In genomic region chr2:178527592-178527991, GRCh38 we compare ENCODE assay signal across 19 cellular contexts.
"Had no signal": no experiment of that assay in that cellular context is flagged by ENCODE, and none has a peak within 500 bp of the region (broad histone marks: within the 10 kb centered on the region; RNA-seq: fewer than 3 reads in every experiment).

No MANE protein-coding gene starts in this region.

- H3K4me2 ChIP-seq: neural progenitor cell had no signal

- DNase-seq: activated CD8-positive, alpha-beta memory T cell treated with anti-CD3 and anti-CD28 coated beads, Interleukin-2, amount 10 ng/mL, durations not matched to agents 7 days and 5 days; activated CD8-positive, alpha-beta T cell treated with anti-CD3 and anti-CD28 coated beads for 36 hours; activated T-cell treated with anti-CD3 and anti-CD28 coated beads for 4 hours; aorta; caudate nucleus; dermis blood vessel endothelial cell; effector memory CD4-positive, alpha-beta T cell; head of caudate nucleus; mesendoderm; naive thymus-derived CD4-positive, alpha-beta T cell; spleen; stimulated activated CD4-positive, alpha-beta T cell treated with anti-CD3 and anti-CD28 coated beads, Interleukin-4, amount 100 ng/mL, for 24 hours; stimulated activated naive CD8-positive, alpha-beta T cell treated with anti-CD3 and anti-CD28 coated beads, Interleukin-15, Interleukin-2, amounts not matched to agents 100 U/mL and 50 U/mL, for 24 hours; upper lobe of right lung had no signal

- H3K4me3 Mint-ChIP-seq: activated CD8-positive, alpha-beta memory T cell treated with anti-CD3 and anti-CD28 coated beads, Interleukin-2, amount 10 ng/mL, durations not matched to agents 7 days and 5 days; activated CD8-positive, alpha-beta T cell treated with anti-CD3 and anti-CD28 coated beads for 36 hours; brain; naive thymus-derived CD4-positive, alpha-beta T cell; neural progenitor cell had no signal

- H3K27ac ChIP-seq: gastroesophageal sphincter, neural progenitor cell, upper lobe of right lung had no signal

- ATAC-seq: activated CD8-positive, alpha-beta memory T cell treated with anti-CD3 and anti-CD28 coated beads, Interleukin-2, amount 10 ng/mL, durations not matched to agents 7 days and 5 days; activated CD8-positive, alpha-beta T cell treated with anti-CD3 and anti-CD28 coated beads for 36 hours; activated naive CD4-positive, alpha-beta T cell treated with anti-CD3 and anti-CD28 coated beads, Interleukin-2, amount 50 U/mL, for 72 hours; gastroesophageal sphincter; naive thymus-derived CD4-positive, alpha-beta T cell; SK-N-SH treated with all-trans-retinoic acid at 6 μM for 48 hours; stimulated activated naive CD8-positive, alpha-beta T cell treated with anti-CD3 and anti-CD28 coated beads, Interleukin-15, Interleukin-2, amounts not matched to agents 100 U/mL and 50 U/mL, for 24 hours; upper lobe of right lung had no signal

- H3K27me3 ChIP-seq: gastroesophageal sphincter, neural progenitor cell, spleen, upper lobe of right lung had no signal

- H3K27ac Mint-ChIP-seq: activated CD8-positive, alpha-beta memory T cell treated with anti-CD3 and anti-CD28 coated beads, Interleukin-2, amount 10 ng/mL, durations not matched to agents 7 days and 5 days; activated CD8-positive, alpha-beta T cell treated with anti-CD3 and anti-CD28 coated beads for 36 hours; activated naive CD4-positive, alpha-beta T cell treated with anti-CD3 and anti-CD28 coated beads, Interleukin-2, amount 50 U/mL, for 72 hours; brain; neural progenitor cell had no signal

- H3K27me3 Mint-ChIP-seq: activated CD8-positive, alpha-beta memory T cell treated with anti-CD3 and anti-CD28 coated beads, Interleukin-2, amount 10 ng/mL, durations not matched to agents 7 days and 5 days; activated CD8-positive, alpha-beta T cell treated with anti-CD3 and anti-CD28 coated beads for 36 hours; brain; naive thymus-derived CD4-positive, alpha-beta T cell had no signal

- H3K9ac ChIP-seq: neural progenitor cell had no signal

- H3K9me3 ChIP-seq: gastroesophageal sphincter, spleen, upper lobe of right lung had no signal

- H2AFZ ChIP-seq: neural progenitor cell had no signal

- H3K4me3 ChIP-seq: gastroesophageal sphincter, neural progenitor cell, spleen, upper lobe of right lung had no signal

- H3K36me3 ChIP-seq: neural progenitor cell had no signal
